In genomic region chr5:148915224-148915803, GRCh38 we compare ENCODE assay signal across 1 cellular context.
TF ChIP-seq lines count a peak whose summit lies in the region.

No MANE protein-coding gene starts in this region.

TF ChIP-seq in WTC11, 78 proteins besides CTCF, POLR2A, EP300 and RAD21 (continued from another document):
- TF ChIP-seq, protein P1, sequence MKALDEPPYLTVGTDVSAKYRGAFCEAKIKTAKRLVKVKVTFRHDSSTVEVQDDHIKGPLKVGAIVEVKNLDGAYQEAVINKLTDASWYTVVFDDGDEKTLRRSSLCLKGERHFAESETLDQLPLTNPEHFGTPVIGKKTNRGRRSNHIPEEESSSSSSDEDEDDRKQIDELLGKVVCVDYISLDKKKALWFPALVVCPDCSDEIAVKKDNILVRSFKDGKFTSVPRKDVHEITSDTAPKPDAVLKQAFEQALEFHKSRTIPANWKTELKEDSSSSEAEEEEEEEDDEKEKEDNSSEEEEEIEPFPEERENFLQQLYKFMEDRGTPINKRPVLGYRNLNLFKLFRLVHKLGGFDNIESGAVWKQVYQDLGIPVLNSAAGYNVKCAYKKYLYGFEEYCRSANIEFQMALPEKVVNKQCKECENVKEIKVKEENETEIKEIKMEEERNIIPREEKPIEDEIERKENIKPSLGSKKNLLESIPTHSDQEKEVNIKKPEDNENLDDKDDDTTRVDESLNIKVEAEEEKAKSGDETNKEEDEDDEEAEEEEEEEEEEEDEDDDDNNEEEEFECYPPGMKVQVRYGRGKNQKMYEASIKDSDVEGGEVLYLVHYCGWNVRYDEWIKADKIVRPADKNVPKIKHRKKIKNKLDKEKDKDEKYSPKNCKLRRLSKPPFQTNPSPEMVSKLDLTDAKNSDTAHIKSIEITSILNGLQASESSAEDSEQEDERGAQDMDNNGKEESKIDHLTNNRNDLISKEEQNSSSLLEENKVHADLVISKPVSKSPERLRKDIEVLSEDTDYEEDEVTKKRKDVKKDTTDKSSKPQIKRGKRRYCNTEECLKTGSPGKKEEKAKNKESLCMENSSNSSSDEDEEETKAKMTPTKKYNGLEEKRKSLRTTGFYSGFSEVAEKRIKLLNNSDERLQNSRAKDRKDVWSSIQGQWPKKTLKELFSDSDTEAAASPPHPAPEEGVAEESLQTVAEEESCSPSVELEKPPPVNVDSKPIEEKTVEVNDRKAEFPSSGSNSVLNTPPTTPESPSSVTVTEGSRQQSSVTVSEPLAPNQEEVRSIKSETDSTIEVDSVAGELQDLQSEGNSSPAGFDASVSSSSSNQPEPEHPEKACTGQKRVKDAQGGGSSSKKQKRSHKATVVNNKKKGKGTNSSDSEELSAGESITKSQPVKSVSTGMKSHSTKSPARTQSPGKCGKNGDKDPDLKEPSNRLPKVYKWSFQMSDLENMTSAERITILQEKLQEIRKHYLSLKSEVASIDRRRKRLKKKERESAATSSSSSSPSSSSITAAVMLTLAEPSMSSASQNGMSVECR (CRISPR knock-in tag; IDR thresholded peaks at IDR 0.05; ENCODE audit: borderline replicate concordance), result no peak
- TF ChIP-seq, protein P2, sequence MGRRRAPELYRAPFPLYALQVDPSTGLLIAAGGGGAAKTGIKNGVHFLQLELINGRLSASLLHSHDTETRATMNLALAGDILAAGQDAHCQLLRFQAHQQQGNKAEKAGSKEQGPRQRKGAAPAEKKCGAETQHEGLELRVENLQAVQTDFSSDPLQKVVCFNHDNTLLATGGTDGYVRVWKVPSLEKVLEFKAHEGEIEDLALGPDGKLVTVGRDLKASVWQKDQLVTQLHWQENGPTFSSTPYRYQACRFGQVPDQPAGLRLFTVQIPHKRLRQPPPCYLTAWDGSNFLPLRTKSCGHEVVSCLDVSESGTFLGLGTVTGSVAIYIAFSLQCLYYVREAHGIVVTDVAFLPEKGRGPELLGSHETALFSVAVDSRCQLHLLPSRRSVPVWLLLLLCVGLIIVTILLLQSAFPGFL (CRISPR knock-in tag; IDR thresholded peaks at IDR 0.05; ENCODE audit: borderline replicate concordance), result no peak
- no peak for TF ChIP-seq ZNF317 (CRISPR knock-in tag; IDR thresholded peaks at IDR 0.05; ENCODE audit: borderline replicate concordance, low read depth)
